19 cellular contexts compared by ENCODE assay signal in genomic region chr12:124629799-124630198, GRCh38.
DNase-seq lines count a peak whose midpoint lies in the region; ATAC-seq and TF ChIP-seq lines count a peak whose summit lies in the region.
"Had no signal": no experiment of that assay in that cellular context is flagged by ENCODE, and none has a peak within 500 bp of the region (broad histone marks: within the 10 kb centered on the region; RNA-seq: fewer than 3 reads in every experiment).

No MANE protein-coding gene starts in this region.

- H3K27ac ChIP-seq in right cardiac atrium (ENCODE audit: low read length) (peak overlapping the region; percentile 42), heart left ventricle (peak overlapping the region in 4 of 12 donors; percentile 15 to 42 (median 35)), psoas muscle (no peak overlapping the region)

- no peak for ATAC-seq in right cardiac atrium
- ATAC-seq in heart left ventricle = no peak
- ATAC-seq in psoas muscle = peak; percentile 12 to 62 (median 38)
- ATAC-seq in GM19324 (IDR thresholded peaks at IDR 0.05; ENCODE audit: low FRiP score, unreplicated experiment) = no peak
- ATAC-seq: PC-3 had no signal

- H3K36me3 Mint-ChIP-seq in endothelial cell (ENCODE audit: low read depth, unreplicated experiment) = no peaks in the 10 kb centered on the region
- H3K36me3 Mint-ChIP-seq: CD4-positive, CD25-positive, alpha-beta regulatory T cell; IgD-negative memory B cell had no signal

- no peak overlapping the region for H3K4me3 ChIP-seq in right cardiac atrium (ENCODE audit: low read length)
- H3K4me3 ChIP-seq in heart left ventricle = no peak overlapping the region
- no peak overlapping the region for H3K4me3 ChIP-seq in psoas muscle
- H3K4me3 ChIP-seq in HAP-1 = no peak overlapping the region

- in situ Hi-C loops in HAP-1 (cut with MboI; ENCODE audit: low sequenced_read_pairs) = no loop called here

- H3K36me3 ChIP-seq in heart left ventricle (no peaks in the 10 kb centered on the region), psoas muscle (ENCODE audit: insufficient read depth in 1 of 2, low read depth in 1 of 2) (no peaks in the 10 kb centered on the region), HAP-1 (replicated peaks) (no peaks in the 10 kb centered on the region)
- H3K36me3 ChIP-seq: BE2C had no signal

- H3K27me3 Mint-ChIP-seq in endothelial cell (ENCODE audit: unreplicated experiment) = peaks cover 8% of the 10 kb centered on the region

- WGBS in right cardiac atrium = 59% methylated on average over 8 of the region's 8 CpGs
- 83 to 94% (median 89%) methylated on average over 8 of the region's 8 CpGs for WGBS in heart left ventricle, 4 donors
- 30 to 56% (median 38%) methylated on average over 8 of the region's 8 CpGs for WGBS in psoas muscle, 3 donors

- no peak for TF ChIP-seq CTCF in heart left ventricle (IDR thresholded peaks at IDR 0.05)
- no peak for TF ChIP-seq CTCF in endothelial cell (IDR thresholded peaks at IDR 0.05; ENCODE audit: unreplicated experiment)
- TF ChIP-seq CTCF in psoas muscle (IDR thresholded peaks at IDR 0.05) = no peak

- H3K4me1 ChIP-seq in right cardiac atrium (ENCODE audit: control insufficient read depth, insufficient read depth, low read length) (peaks cover 11% of the 10 kb centered on the region), heart left ventricle (peaks cover 3 to 47% (median 28%) of the 10 kb centered on the region in 12 donors), psoas muscle (peaks cover 5% of the 10 kb centered on the region), HAP-1 (peaks cover 32% of the 10 kb centered on the region)

- DNase-seq in right cardiac atrium (no peak), heart left ventricle (no peak), endothelial cell (ENCODE audit: low spot score) (no peak), psoas muscle (no peak), NOMO-1 treated with dmso at 0.1 percent for 144 hours (lab: John Stamatoyannopoulos, UW; ENCODE audit: unreplicated experiment) (no peak), HAP-1 (ENCODE audit: low spot score in 2 of 2) (no peak)
- DNase-seq: BE2C; CD4-positive, CD25-positive, alpha-beta regulatory T cell; COR-L47; DMS153; GDM1; Karpas-422; NCI-H1436; NCI-H1930; NCI-H226; NCI-H524 treated with DMSO at 0.1 percent for 48 hours; PC-3 had no signal

- H3K27me3 ChIP-seq in right cardiac atrium (ENCODE audit: control insufficient read depth, insufficient read depth) (no peaks in the 10 kb centered on the region), heart left ventricle (no peaks in the 10 kb centered on the region), psoas muscle (ENCODE audit: insufficient read depth in 3 of 3, low read length in 2 of 3) (no peaks in the 10 kb centered on the region), HAP-1 (ENCODE audit: low read depth) (no peaks in the 10 kb centered on the region)
- H3K27me3 ChIP-seq: BE2C had no signal

- no peak for TF ChIP-seq POLR2A in heart left ventricle (IDR thresholded peaks at IDR 0.05)

- peaks cover 10% of the 10 kb centered on the region for H3K4me1 Mint-ChIP-seq in endothelial cell (ENCODE audit: unreplicated experiment)

- H3K27ac Mint-ChIP-seq in endothelial cell (ENCODE audit: unreplicated experiment) = peak overlapping the region; percentile 14
- H3K27ac Mint-ChIP-seq: CD4-positive, CD25-positive, alpha-beta regulatory T cell; IgD-negative memory B cell had no signal

- no peak overlapping the region for H3K4me3 Mint-ChIP-seq in endothelial cell (ENCODE audit: unreplicated experiment)
- H3K4me3 Mint-ChIP-seq: CD4-positive, CD25-positive, alpha-beta regulatory T cell; IgD-negative memory B cell had no signal

- H3K9me3 Mint-ChIP-seq in endothelial cell (ENCODE audit: unreplicated experiment) = no peaks in the 10 kb centered on the region
- H3K9me3 Mint-ChIP-seq: CD4-positive, CD25-positive, alpha-beta regulatory T cell had no signal

- H3K9me3 ChIP-seq in right cardiac atrium (ENCODE audit: control insufficient read depth, low read length) (no peaks in the 10 kb centered on the region), heart left ventricle (no peaks in the 10 kb centered on the region), psoas muscle (no peaks in the 10 kb centered on the region), HAP-1 (no peaks in the 10 kb centered on the region)
- H3K9me3 ChIP-seq: BE2C had no signal

- intact Hi-C loops in right cardiac atrium (cut with DNase I) = no loop called here
- intact Hi-C loops in heart left ventricle (cut with DNase I) = loop anchor here in 3 of 10 donors (2.0 to 10.0 kb wide), 5 partner anchors 19 to 118 kb away; no protein-coding TSS in a partner anchor
- intact Hi-C loops in psoas muscle (cut with DNase I) = no loop called here

Comparison
In these comparisons a context has a peak if more than half of its experiments do, and no peak if none do; other contexts are left out.
1. ATAC-seq: peak in psoas muscle (4 of 4); none in right cardiac atrium (0 of 2), heart left ventricle (0 of 4) and GM19324 (single experiment).